ENCODE assay signal across 10 cellular contexts in the genomic region with DNA sequence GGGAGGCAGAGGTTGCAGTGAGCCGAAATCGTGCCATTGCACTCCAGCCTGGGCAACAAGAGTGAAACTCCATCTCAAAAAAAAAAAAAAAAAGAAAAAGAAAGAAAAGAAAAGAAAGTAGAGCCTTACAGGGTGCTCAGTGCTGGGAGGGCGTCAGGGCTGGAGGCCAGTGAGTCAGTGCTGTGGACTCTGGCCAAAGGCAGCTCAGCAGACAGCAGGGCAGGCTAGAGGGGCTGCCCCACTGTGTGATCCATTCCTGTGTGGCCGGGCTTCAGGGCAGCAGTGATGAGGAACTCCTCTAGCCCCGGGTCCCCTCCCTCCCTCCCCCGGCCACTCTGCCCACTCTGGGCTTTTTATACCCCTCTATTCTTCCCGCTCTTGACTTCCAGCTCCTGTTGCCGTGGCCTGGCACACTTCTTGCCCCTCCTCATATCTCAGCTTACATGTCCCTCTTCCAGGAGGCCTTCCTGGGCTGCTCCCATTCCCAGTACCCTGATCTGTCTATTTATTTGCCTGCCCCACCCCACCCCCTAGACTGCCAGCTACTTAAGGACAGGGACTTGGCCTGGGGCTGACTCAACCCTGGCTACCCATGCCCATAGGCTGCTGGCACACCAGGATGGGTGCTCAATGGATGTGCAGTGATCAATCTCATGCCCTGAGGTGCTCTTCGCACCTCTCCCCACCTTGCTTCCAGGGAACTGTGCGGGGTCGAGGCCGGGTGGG. TPM values are rescaled to one million over a fixed set of nuclear protein-coding genes. Genes with fewer than 3 reads are reported as not detected.
DNase-seq lines count a peak whose midpoint lies in the region; ATAC-seq, FAIRE-seq and TF ChIP-seq lines count a peak whose summit lies in the region.
"Had no signal": no experiment of that assay in that cellular context is flagged by ENCODE, and none has a peak within 500 bp of the region (broad histone marks: within the 10 kb centered on the region; RNA-seq: fewer than 3 reads in every experiment).

No MANE protein-coding gene starts in this region.

- DNase-seq in Ammon's horn (ENCODE audit: low spot score) (peak; percentile 53), Panc1 (ENCODE audit: low read depth, low spot score) (no peak), endothelial cell of umbilical vein (ENCODE audit: low read depth, low spot score) (peak; percentile 26), omental fat pad (ENCODE audit: low spot score) (peak; percentile 36), NCI-H748 treated with DMSO at 0.1 percent for 48 hours (lab: John Stamatoyannopoulos, UW) (no peak), NCI-H2196 treated with DMSO at 0.1 percent for 48 hours (lab: John Stamatoyannopoulos, UW; ENCODE audit: unreplicated experiment) (no peak), ureter (ENCODE audit: low spot score) (no peak), DMS114 treated with DMSO at 0.1 percent for 48 hours (lab: John Stamatoyannopoulos, UW; ENCODE audit: unreplicated experiment) (no peak)
- DNase-seq: thyroid gland had no signal

- no peak for TF ChIP-seq CTCF in Panc1 (IDR thresholded peaks at IDR 0.05)
- no peak for TF ChIP-seq CTCF in endothelial cell of umbilical vein (IDR thresholded peaks at IDR 0.05; ENCODE audit: extremely low read depth in 1 of 2, insufficient read depth in 1 of 2, low read depth in 1 of 2, low read length in 2 of 2)
- TF ChIP-seq CTCF in omental fat pad (IDR thresholded peaks at IDR 0.05) = no peak

- H3K9me3 ChIP-seq in Panc1 (ENCODE audit: control insufficient read depth, insufficient read depth, low read depth, low read length) (no peaks in the 10 kb centered on the region), endothelial cell of umbilical vein (replicated peaks; ENCODE audit: control insufficient read depth, insufficient read depth, low read length) (no peaks in the 10 kb centered on the region)
- H3K9me3 ChIP-seq: thyroid gland had no signal

- H3K9me1 ChIP-seq in endothelial cell of umbilical vein (replicated peaks; ENCODE audit: control insufficient read depth, extremely low read depth, insufficient read depth, low read length) = no peaks in the 10 kb centered on the region

- intact Hi-C loops in Panc1 (cut with micrococcal nuclease; ENCODE audit: unreplicated experiment) = no loop called here
- intact Hi-C loops in endothelial cell of umbilical vein (cut with micrococcal nuclease) = no loop called here

- H3K9ac ChIP-seq in endothelial cell of umbilical vein (replicated peaks; ENCODE audit: extremely low read depth, insufficient read depth, low read length) = no peak overlapping the region

- H3K27ac ChIP-seq in Panc1 (ENCODE audit: low read length) = no peak overlapping the region
- no peak overlapping the region for H3K27ac ChIP-seq in endothelial cell of umbilical vein (ENCODE audit: insufficient read depth, low read depth, low read length)
- H3K27ac ChIP-seq: thyroid gland had no signal

- dilution Hi-C loops in endothelial cell of umbilical vein (cut with MboI; ENCODE audit: extremely low pct_ligation_motif_present, low sequenced_read_pairs) = no loop called here

- peak; percentile 21 for FAIRE-seq in endothelial cell of umbilical vein (lab: Jason Lieb, UNC)

- H3K36me3 ChIP-seq in Panc1 (ENCODE audit: control insufficient read depth, insufficient read depth, low read length) (no peaks in the 10 kb centered on the region), endothelial cell of umbilical vein (ENCODE audit: control insufficient read depth in 2 of 2, extremely low read depth in 1 of 2, insufficient read depth in 2 of 2, low read length in 2 of 2) (no peaks in the 10 kb centered on the region)
- H3K36me3 ChIP-seq: thyroid gland had no signal

- in situ Hi-C loops in Panc1 (cut with HindIII; ENCODE audit: low pct_unique_long_range_greater_than_20kb, low sequenced_read_pairs) = no loop called here

- BruUV-seq in Panc1 (replicated peaks; lab: Mats Ljungman, UMichigan) = no TSS peak
- no TSS peak for BruUV-seq in endothelial cell of umbilical vein (replicated peaks; lab: Mats Ljungman, UMichigan)

- POLR2A ChIA-PET in Panc1 (lab: Charles Lee) = interaction anchor here (0.5 to 0.7 kb wide), 2 partner anchors 193 to 1031 kb away, joined by 7 to 10 read pairs; partner anchors contain the start of genes BANF1 and EIF1AD
- POLR2A ChIA-PET in endothelial cell of umbilical vein (lab: Charles Lee) = interaction anchor here (0.7 kb wide), 1 partner anchor 11 kb away, joined by 3 read pairs; no protein-coding TSS in a partner anchor

- no peaks in the 10 kb centered on the region for H4K20me1 ChIP-seq in endothelial cell of umbilical vein (replicated peaks; ENCODE audit: control insufficient read depth, extremely low read depth, insufficient read depth, low read length)

- H3K4me3 ChIP-seq in Panc1 (ENCODE audit: low read depth in 2 of 2, low read length in 2 of 2) (no peak overlapping the region), endothelial cell of umbilical vein (replicated peaks in 1 of 3; ENCODE audit: insufficient read depth in 1 of 3, low read depth in 1 of 3, low read length in 3 of 3) (no peak overlapping the region)
- H3K4me3 ChIP-seq: thyroid gland had no signal

- peaks cover 8% of the 10 kb centered on the region; the same call in 1 of the 2 replicates for H3K4me1 ChIP-seq in Panc1 (ENCODE audit: control insufficient read depth, insufficient read depth, low read length)
- H3K4me1 ChIP-seq in endothelial cell of umbilical vein (ENCODE audit: control insufficient read depth, extremely low read depth, insufficient read depth, low read length) = no peaks in the 10 kb centered on the region

- ATAC-seq in Panc1 = peak; percentile 85
- peak; percentile 93 for ATAC-seq in omental fat pad (ENCODE audit: low FRiP score)

- H3K27me3 ChIP-seq in Panc1 (ENCODE audit: control insufficient read depth, insufficient read depth, low read length) (no peaks in the 10 kb centered on the region), endothelial cell of umbilical vein (ENCODE audit: control insufficient read depth in 2 of 2, insufficient read depth in 2 of 2, low read length in 2 of 2) (peaks cover 0 to 3% of the 10 kb centered on the region in 2 experiments)
- H3K27me3 ChIP-seq: thyroid gland had no signal

- CTCF ChIA-PET in Panc1 (lab: Charles Lee) (interaction anchor here (0.6 to 0.7 kb wide), 3 partner anchors 12 to 355 kb away, joined by 6 to 8 read pairs (median 6); no protein-coding TSS in a partner anchor), endothelial cell of umbilical vein (lab: Charles Lee) (interaction anchor here (0.7 to 1.2 kb wide), 4 partner anchors 11 to 647 kb away, joined by 3 to 11 read pairs (median 4); partner anchors contain the start of gene SYT12)

- TF ChIP-seq POLR2A in endothelial cell of umbilical vein (IDR thresholded peaks at IDR 0.05; ENCODE audit: low read depth, low read length) = no peak

- no peak overlapping the region for H2AFZ ChIP-seq in endothelial cell of umbilical vein (ENCODE audit: low read depth, low read length)

- no peaks in the 10 kb centered on the region for H3K79me2 ChIP-seq in endothelial cell of umbilical vein (ENCODE audit: control insufficient read depth, insufficient read depth, low read length)

- H3K4me2 ChIP-seq in endothelial cell of umbilical vein (ENCODE audit: insufficient read depth, low read length) = no peak overlapping the region

TF ChIP-seq in endothelial cell of umbilical vein, 7 proteins besides CTCF, POLR2A, EP300 and RAD21 (continues in another document):
- TF ChIP-seq JUN (IDR thresholded peaks at IDR 0.05; ENCODE audit: borderline replicate concordance, insufficient read depth, insufficient read length, low read depth) (no peak), POLR2AphosphoS5 (IDR thresholded peaks at IDR 0.05; ENCODE audit: insufficient read depth, low read depth, low read length) (no peak), EZH2 (IDR thresholded peaks at IDR 0.05; ENCODE audit: borderline replicate concordance, low read depth, low read length, severe bottlenecking) (no peak)

RNA-seq across cellular contexts. Expression of gene SYT12, which starts 10.1 kb away (rescaled TPM):
- total RNA-seq in Panc1 (2021; ENCODE audit: unreplicated experiment) (0.62 TPM), endothelial cell of umbilical vein (not detected in 2 replicates), omental fat pad (1 to 10 TPM in 1 of 4 donors, under 1 TPM in 2, not detected in 1; 0.36 to 1.8 (median 0.37) TPM), ureter (4.8 TPM)
- polyA plus RNA-seq in Panc1 (2012; ENCODE audit: insufficient read length) = 0.64 TPM
- polyA plus RNA-seq in endothelial cell of umbilical vein = not detected in 2 replicates
- polyA plus RNA-seq in endothelial cell of umbilical vein (2011; cell fraction: cytosol; rRNA removed) = not detected in 2 replicates
- polyA plus RNA-seq in endothelial cell of umbilical vein (2011; cell fraction: nucleus; rRNA removed) = not detected in 2 replicates
- polyA plus RNA-seq in endothelial cell of umbilical vein (2012) = not detected in 2 replicates
- not detected in 2 replicates for polyA minus RNA-seq in endothelial cell of umbilical vein
- polyA minus RNA-seq in endothelial cell of umbilical vein (2011; cell fraction: cytosol; rRNA and poly(A)+ RNA removed) = 16.8 TPM
- not detected in 2 replicates for polyA minus RNA-seq in endothelial cell of umbilical vein (2011; cell fraction: nucleus; rRNA and poly(A)+ RNA removed)
- total RNA-seq: skeletal muscle tissue had no signal

RNA-seq across cellular contexts. Expression of gene RHOD, which starts 23.7 kb away (rescaled TPM):
- 33.5 TPM for total RNA-seq in Panc1 (2021; ENCODE audit: unreplicated experiment)
- polyA plus RNA-seq in Panc1 (2012; ENCODE audit: insufficient read length) = 65.9 TPM
- total RNA-seq in endothelial cell of umbilical vein = 10.5 and 10.6 TPM in 2 replicates
- 17.9 and 26.0 TPM in 2 replicates for polyA plus RNA-seq in endothelial cell of umbilical vein
- 7.9 and 13.0 TPM in 2 replicates for polyA plus RNA-seq in endothelial cell of umbilical vein (2011; cell fraction: cytosol; rRNA removed)
- 3.2 and 4.0 TPM in 2 replicates for polyA plus RNA-seq in endothelial cell of umbilical vein (2011; cell fraction: nucleus; rRNA removed)
- 8.9 and 19.2 TPM in 2 replicates for polyA plus RNA-seq in endothelial cell of umbilical vein (2012)
- polyA minus RNA-seq in endothelial cell of umbilical vein = 5.2 and 5.9 TPM in 2 replicates
- polyA minus RNA-seq in endothelial cell of umbilical vein (2011; cell fraction: cytosol; rRNA and poly(A)+ RNA removed) = 21.8 TPM
- polyA minus RNA-seq in endothelial cell of umbilical vein (2011; cell fraction: nucleus; rRNA and poly(A)+ RNA removed) = 1.1 and 2.9 TPM in 2 replicates
- 10 to 100 TPM in 3 of 4 donors, 1 to 10 TPM in 1; 6.9 to 29.9 (median 22.6) TPM for total RNA-seq in omental fat pad
- total RNA-seq in ureter = 15.2 TPM

RNA-seq across cellular contexts. Expression of gene C11orf86, which starts 57.9 kb away (rescaled TPM):
- total RNA-seq in Panc1 (2021; ENCODE audit: unreplicated experiment) (0.28 TPM), endothelial cell of umbilical vein (not detected in 2 replicates), omental fat pad (not detected), ureter (not detected)
- polyA plus RNA-seq in Panc1 (2012; ENCODE audit: insufficient read length) = 0.24 TPM
- not detected in 2 replicates for polyA plus RNA-seq in endothelial cell of umbilical vein
- not detected in 2 replicates for polyA plus RNA-seq in endothelial cell of umbilical vein (2011; cell fraction: cytosol; rRNA removed)
- polyA plus RNA-seq in endothelial cell of umbilical vein (2011; cell fraction: nucleus; rRNA removed) = not detected in 2 replicates
- not detected in 2 replicates for polyA plus RNA-seq in endothelial cell of umbilical vein (2012)
- not detected in 2 replicates for polyA minus RNA-seq in endothelial cell of umbilical vein
- polyA minus RNA-seq in endothelial cell of umbilical vein (2011; cell fraction: cytosol; rRNA and poly(A)+ RNA removed) = 14.4 TPM
- polyA minus RNA-seq in endothelial cell of umbilical vein (2011; cell fraction: nucleus; rRNA and poly(A)+ RNA removed) = 0.38 TPM in 1 of 2 replicates, not detected in the other
- total RNA-seq: skeletal muscle tissue, thyroid gland had no signal

Comparison
In these comparisons a context has a peak if more than half of its experiments do, and no peak if none do; other contexts are left out.
1. DNase-seq: peak in Ammon's horn (single experiment), endothelial cell of umbilical vein (single experiment) and omental fat pad (single experiment); none in Panc1 (single experiment), NCI-H748 treated with DMSO at 0.1 percent for 48 hours (single experiment), NCI-H2196 treated with DMSO at 0.1 percent for 48 hours (single experiment), ureter (single experiment) and DMS114 treated with DMSO at 0.1 percent for 48 hours (single experiment).